ENCODE assay signal across 14 cellular contexts in the genomic region with DNA sequence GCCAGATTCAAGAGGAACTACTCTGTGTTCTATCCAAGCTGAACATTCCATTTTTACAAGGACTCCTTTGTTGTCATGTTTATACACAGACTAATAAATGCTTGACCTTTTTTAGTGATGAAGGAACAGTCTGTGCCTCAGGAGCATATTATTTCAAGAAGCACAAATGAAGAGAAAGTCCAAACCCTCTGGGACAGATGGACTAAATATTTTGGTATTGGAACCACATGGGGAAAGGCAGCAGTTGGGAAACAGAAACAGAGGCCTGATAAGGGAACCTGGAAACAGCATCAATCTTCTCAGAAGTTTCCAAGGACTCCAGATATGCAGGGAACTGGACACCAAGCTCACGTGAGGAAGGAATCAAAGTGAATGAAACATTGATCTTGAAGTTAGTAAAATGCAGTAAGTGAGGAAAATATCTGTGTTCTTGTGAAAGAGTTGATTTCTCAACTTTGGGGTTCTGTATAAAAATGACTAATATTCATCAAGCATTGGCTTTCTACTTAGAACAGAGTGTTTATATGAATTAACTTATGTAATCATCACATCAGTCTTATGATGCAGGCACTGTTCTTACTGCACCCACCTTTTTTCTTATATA.
DNase-seq lines count a peak whose midpoint lies in the region; ATAC-seq, FAIRE-seq and TF ChIP-seq lines count a peak whose summit lies in the region.
"Had no signal": no experiment of that assay in that cellular context is flagged by ENCODE, and none has a peak within 500 bp of the region (broad histone marks: within the 10 kb centered on the region; RNA-seq: fewer than 3 reads in every experiment).

No MANE protein-coding gene starts in this region.

- no peak overlapping the region for H3K4me2 ChIP-seq in K562 (ENCODE audit: insufficient read depth, low read length)

- H3K36me3 ChIP-seq in K562 (ENCODE audit: control insufficient read depth, insufficient read depth, low read length): no peaks in the 10 kb centered on the region
- H3K36me3 ChIP-seq in left ventricle myocardium inferior: no peaks in the 10 kb centered on the region
- no peaks in the 10 kb centered on the region for H3K36me3 ChIP-seq in rectal smooth muscle tissue (ENCODE audit: control insufficient read depth, insufficient read depth, low read length)

- H3K4me3 ChIP-seq in AG10803 (ENCODE audit: low read length) (no peak overlapping the region), K562 (no peak overlapping the region), left ventricle myocardium inferior (no peak overlapping the region), rectal smooth muscle tissue (ENCODE audit: low read length) (no peak overlapping the region)

- no peak overlapping the region for H2AFZ ChIP-seq in K562 (ENCODE audit: low read depth, low read length)

- CTCF ChIA-PET in K562 (lab: Yijun Ruan, JAX; ENCODE audit: low intra/inter-chr PET ratio): no interaction called here

- peaks cover 0 to 7% of the 10 kb centered on the region in 2 experiments; a peak in 3 of 5 replicates for H3K4me1 ChIP-seq in K562 (replicated peaks in 1 of 2; ENCODE audit: control insufficient read depth in 2 of 2, insufficient read depth in 2 of 2, low read length in 2 of 2)
- peaks cover 50% of the 10 kb centered on the region for H3K4me1 ChIP-seq in left ventricle myocardium inferior
- peaks cover 30% of the 10 kb centered on the region for H3K4me1 ChIP-seq in rectal smooth muscle tissue (ENCODE audit: control insufficient read depth, insufficient read depth, low read length)

- TF ChIP-seq EP300 in K562 (IDR thresholded peaks at IDR 0.05; ENCODE audit: low read length): no peak

- H3K9me3 Mint-ChIP-seq in activated T-cell treated with anti-CD3 and anti-CD28 coated beads, Interleukin-2, amount 50 U/mL, for 24 hours: no peaks in the 10 kb centered on the region
- no peaks in the 10 kb centered on the region for H3K9me3 Mint-ChIP-seq in immature natural killer cell

- TF ChIP-seq RAD21 in K562 (CRISPR knock-in tag; conservative IDR thresholded peaks at IDR 0.05 in 1 of 2, IDR thresholded peaks at IDR 0.05 in 1 of 2): no peak

- DNase-seq in AG10803 (ENCODE audit: low read depth): peak; percentile 88
- DNase-seq in K562 (ENCODE audit: extremely low read depth in 1 of 4, low spot score in 3 of 4): no peak
- no peak for DNase-seq in left ventricle myocardium inferior
- DNase-seq in activated T-cell treated with anti-CD3 and anti-CD28 coated beads, Interleukin-2, amount 50 U/mL, for 24 hours: no peak
- DNase-seq in immature natural killer cell: no peak
- DNase-seq in HK-2 (ENCODE audit: unreplicated experiment): no peak
- DNase-seq: NCI-H1092 treated with DMSO at 0.1 percent for 48 hours; NK-92 treated with Interleukin-12 subunit alpha and Interleukin-12 subunit beta, amount 100 ng/mL, for 24 hours; stimulated activated CD4-positive, alpha-beta T cell treated with anti-CD3 and anti-CD28 coated beads, Interleukin-4, amount 100 ng/mL, for 1 hour had no signal

- BruUV-seq in K562 (replicated peaks; lab: Mats Ljungman, UMichigan): no TSS peak

- no peaks in the 10 kb centered on the region for H3K9me1 ChIP-seq in K562 (ENCODE audit: control insufficient read depth, insufficient read depth, low read length)

- intact Hi-C loops in K562 (cut with micrococcal nuclease) (no loop called here), left ventricle myocardium inferior (cut with micrococcal nuclease) (no loop called here)

- no peaks in the 10 kb centered on the region for H3K79me2 ChIP-seq in K562 (ENCODE audit: control insufficient read depth, insufficient read depth, low read length)

- H3K9ac ChIP-seq in K562 (ENCODE audit: insufficient read depth in 1 of 2, low read depth in 2 of 2, low read length in 2 of 2): no peak overlapping the region
- no peak overlapping the region for H3K9ac ChIP-seq in rectal smooth muscle tissue (ENCODE audit: low read length)

- H3K4me3 Mint-ChIP-seq in activated T-cell treated with anti-CD3 and anti-CD28 coated beads, Interleukin-2, amount 50 U/mL, for 24 hours: no peak overlapping the region
- no peak overlapping the region for H3K4me3 Mint-ChIP-seq in immature natural killer cell
- H3K4me3 Mint-ChIP-seq: natural killer cell treated with Interleukin-12 subunit alpha and Interleukin-12 subunit beta and Interleukin-15 and Interleukin-18, amount 100 ng/mL, for 72 hours had no signal

- in situ Hi-C loops in K562 (cut with MboI): no loop called here

- no peak for TF ChIP-seq CTCF in AG10803 (conservative IDR thresholded peaks at IDR 0.05; ENCODE audit: low read length)
- TF ChIP-seq CTCF in K562 (IDR thresholded peaks at IDR 0.05 in 2 of 3, conservative IDR thresholded peaks at IDR 0.05 in 1 of 3; ENCODE audit: insufficient read depth in 2 of 3, low read depth in 1 of 3, low read length in 3 of 3): no peak
- no peak for TF ChIP-seq CTCF in left ventricle myocardium inferior (IDR thresholded peaks at IDR 0.05; ENCODE audit: borderline replicate concordance)

- POLR2A ChIA-PET in K562 (lab: Yijun Ruan, JAX): no interaction called here

- H4K20me1 ChIP-seq in K562 (replicated peaks; ENCODE audit: control insufficient read depth, insufficient read depth, low read length): no peaks in the 10 kb centered on the region

- no peak overlapping the region for H3K27ac Mint-ChIP-seq in activated T-cell treated with anti-CD3 and anti-CD28 coated beads, Interleukin-2, amount 50 U/mL, for 24 hours
- no peak overlapping the region for H3K27ac Mint-ChIP-seq in immature natural killer cell
- H3K27ac Mint-ChIP-seq: natural killer cell treated with Interleukin-12 subunit alpha and Interleukin-12 subunit beta and Interleukin-15 and Interleukin-18, amount 100 ng/mL, for 72 hours had no signal

- H3K27me3 Mint-ChIP-seq in activated T-cell treated with anti-CD3 and anti-CD28 coated beads, Interleukin-2, amount 50 U/mL, for 24 hours: no peaks in the 10 kb centered on the region
- peaks cover 2 to 5% (median 3%) of the 10 kb centered on the region in 3 donors for H3K27me3 Mint-ChIP-seq in immature natural killer cell (ENCODE audit: low read depth in 3 of 3)

- TF ChIP-seq POLR2A in K562 (conservative IDR thresholded peaks at IDR 0.05): no peak

- 0% methylated on average over 1 of the region's 1 CpG for WGBS in K562 (ENCODE audit: insufficient coverage, low coverage, missing lambda C conversion rate)

- H3K4me1 Mint-ChIP-seq in activated T-cell treated with anti-CD3 and anti-CD28 coated beads, Interleukin-2, amount 50 U/mL, for 24 hours (ENCODE audit: low read depth): peaks cover 17% of the 10 kb centered on the region
- peaks cover 3 to 6% of the 10 kb centered on the region in 2 donors for H3K4me1 Mint-ChIP-seq in immature natural killer cell

- ATAC-seq in K562 (no peak), GM21825 (IDR thresholded peaks at IDR 0.05; ENCODE audit: unreplicated experiment) (no peak)
- ATAC-seq: natural killer cell treated with Interleukin-12 subunit alpha and Interleukin-12 subunit beta and Interleukin-15 and Interleukin-18, amount 100 ng/mL, for 72 hours had no signal

- H3K27me3 ChIP-seq in K562 (ENCODE audit: control insufficient read depth in 2 of 2, insufficient read depth in 2 of 2, low read length in 2 of 2) (no peaks in the 10 kb centered on the region; a peak in 1 of 5 replicates), left ventricle myocardium inferior (ENCODE audit: low read depth) (no peaks in the 10 kb centered on the region), rectal smooth muscle tissue (ENCODE audit: control insufficient read depth, insufficient read depth, low read length) (no peaks in the 10 kb centered on the region)

- H3K9me3 ChIP-seq in K562 (replicated peaks; ENCODE audit: control insufficient read depth, insufficient read depth, low read depth, low read length) (no peaks in the 10 kb centered on the region), left ventricle myocardium inferior (replicated peaks) (no peaks in the 10 kb centered on the region)

- FAIRE-seq in K562 (lab: Jason Lieb, UNC): no peak
- FAIRE-seq: bronchial epithelial cell had no signal

- H3K27ac ChIP-seq in K562 (ENCODE audit: extremely low read depth, low read depth, low read length) (no peak overlapping the region), left ventricle myocardium inferior (replicated peaks) (peak overlapping the region; percentile 90), rectal smooth muscle tissue (ENCODE audit: low read depth, low read length) (peak overlapping the region; percentile 84)
- H3K27ac ChIP-seq: HL-60 had no signal

- no peaks in the 10 kb centered on the region for H3K36me3 Mint-ChIP-seq in activated T-cell treated with anti-CD3 and anti-CD28 coated beads, Interleukin-2, amount 50 U/mL, for 24 hours (ENCODE audit: low read depth)
- H3K36me3 Mint-ChIP-seq in immature natural killer cell: no peaks in the 10 kb centered on the region
- H3K36me3 Mint-ChIP-seq: natural killer cell treated with Interleukin-12 subunit alpha and Interleukin-12 subunit beta and Interleukin-15 and Interleukin-18, amount 100 ng/mL, for 72 hours had no signal

TF ChIP-seq in K562, 482 proteins besides CTCF, POLR2A, EP300 and RAD21:
- TF ChIP-seq YY1 (IDR thresholded peaks at IDR 0.05; ENCODE audit: borderline replicate concordance in 1 of 3, control insufficient read depth in 1 of 3, extremely low read depth in 1 of 3, insufficient read depth in 3 of 3, insufficient read length in 1 of 3, insufficient replicate concordance in 2 of 3, low read depth in 1 of 3, low read length in 2 of 3) (no peak), BHLHE40 (IDR thresholded peaks at IDR 0.05; ENCODE audit: low read length) (peak; percentile 37; the same call in 1 of the 2 replicates)
- TF ChIP-seq, protein P1, sequence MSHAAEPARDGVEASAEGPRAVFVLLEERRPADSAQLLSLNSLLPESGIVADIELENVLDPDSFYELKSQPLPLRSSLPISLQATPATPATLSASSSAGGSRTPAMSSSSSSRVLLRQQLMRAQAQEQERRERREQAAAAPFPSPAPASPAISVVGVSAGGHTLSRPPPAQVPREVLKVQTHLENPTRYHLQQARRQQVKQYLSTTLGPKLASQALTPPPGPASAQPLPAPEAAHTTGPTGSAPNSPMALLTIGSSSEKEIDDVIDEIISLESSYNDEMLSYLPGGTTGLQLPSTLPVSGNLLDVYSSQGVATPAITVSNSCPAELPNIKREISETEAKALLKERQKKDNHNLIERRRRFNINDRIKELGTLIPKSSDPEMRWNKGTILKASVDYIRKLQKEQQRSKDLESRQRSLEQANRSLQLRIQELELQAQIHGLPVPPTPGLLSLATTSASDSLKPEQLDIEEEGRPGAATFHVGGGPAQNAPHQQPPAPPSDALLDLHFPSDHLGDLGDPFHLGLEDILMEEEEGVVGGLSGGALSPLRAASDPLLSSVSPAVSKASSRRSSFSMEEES (CRISPR knock-in tag; IDR thresholded peaks at IDR 0.05): no peak
